Comparison of ENCODE assay signal across 17 cellular contexts in genomic region chr20:19025430-19026120, GRCh38.
DNase-seq lines count a peak whose midpoint lies in the region; ATAC-seq and TF ChIP-seq lines count a peak whose summit lies in the region.
"Had no signal": no experiment of that assay in that cellular context is flagged by ENCODE, and none has a peak within 500 bp of the region (broad histone marks: within the 10 kb centered on the region; RNA-seq: fewer than 3 reads in every experiment).

No MANE protein-coding gene starts in this region.

- 67 to 77% (median 72%) methylated on average over 5 of the region's 5 CpGs for WGBS in heart left ventricle, 4 donors
- no CpG with 5 or more reads among the region's 5 CpGs for WGBS in trophoblast cell (ENCODE audit: extremely low coverage, insufficient coverage, insufficient read length)

- H3K18ac ChIP-seq in trophoblast cell (ENCODE audit: low read length), result no peak overlapping the region

- TF ChIP-seq POLR2A in heart left ventricle (IDR thresholded peaks at IDR 0.05), result no peak

- no peak overlapping the region for H4K91ac ChIP-seq in trophoblast cell (ENCODE audit: low read depth, low read length)

- H4K12ac ChIP-seq in trophoblast cell (ENCODE audit: low read depth, low read length), result no peak overlapping the region

- H3K27ac ChIP-seq in heart left ventricle (peak overlapping the region in 10 of 12 donors; percentile 40 to 93 (median 68)), Karpas-422 (ENCODE audit: low read length) (no peak overlapping the region), trophoblast cell (ENCODE audit: low read depth, low read length) (no peak overlapping the region)

- H3K23ac ChIP-seq in trophoblast cell (ENCODE audit: low read length), result no peak overlapping the region

- H2BK5ac ChIP-seq in trophoblast cell (ENCODE audit: low read depth, low read length, poor library complexity), result no peak overlapping the region

- no peak overlapping the region for H3K9ac ChIP-seq in Karpas-422 (ENCODE audit: low read length)
- no peak overlapping the region for H3K9ac ChIP-seq in trophoblast cell (ENCODE audit: low read length)

- H4K20me1 ChIP-seq in Karpas-422 (ENCODE audit: insufficient read depth, low read depth, low read length), result no peaks in the 10 kb centered on the region

- DNase-seq in heart left ventricle (no peak), Right ventricle myocardium inferior (ENCODE audit: missing footprints) (no peak), Karpas-422 (no peak), NCI-H1436 (lab: John Stamatoyannopoulos, UW) (no peak), NCI-H226 (no peak), trophoblast cell (no peak)
- DNase-seq: activated CD8-positive, alpha-beta T cell treated with anti-CD3 and anti-CD28 coated beads, Interleukin-2, amount 10 ng/mL, durations not matched to agents 7 days and 5 days; effector memory CD8-positive, alpha-beta T cell; naive thymus-derived CD8-positive, alpha-beta T cell; NCI-H1048; NCI-H446; PC-3 had no signal

- H4K8ac ChIP-seq in trophoblast cell (ENCODE audit: low read depth, low read length), result no peak overlapping the region

- H2BK120ac ChIP-seq in trophoblast cell (ENCODE audit: insufficient read depth, low read length, poor library complexity), result no peak overlapping the region

- H2AK5ac ChIP-seq in trophoblast cell (ENCODE audit: low read length), result no peak overlapping the region

- H3K4me1 ChIP-seq in heart left ventricle, result peaks cover 0 to 20% (median 12%) of the 10 kb centered on the region in 12 donors
- peaks cover 42% of the 10 kb centered on the region for H3K4me1 ChIP-seq in Karpas-422 (ENCODE audit: low read length)
- H3K4me1 ChIP-seq in trophoblast cell (ENCODE audit: control insufficient read depth in 1 of 2, insufficient read depth in 2 of 2, low read length in 2 of 2), result no peaks in the 10 kb centered on the region

- intact Hi-C loops in heart left ventricle (cut with DNase I), result no loop called here
- intact Hi-C loops in Right ventricle myocardium inferior (cut with DNase I), result no loop called here

- ATAC-seq in heart left ventricle (no peak), Right ventricle myocardium inferior (no peak), HG02642 (IDR thresholded peaks at IDR 0.05; ENCODE audit: poor library complexity, unreplicated experiment) (peak; percentile 23), HG02981 (IDR thresholded peaks at IDR 0.05; ENCODE audit: unreplicated experiment) (no peak)
- ATAC-seq: activated CD8-positive, alpha-beta T cell treated with anti-CD3 and anti-CD28 coated beads, Interleukin-2, amount 10 ng/mL, durations not matched to agents 7 days and 5 days; activated T-helper 17 cell treated with anti-CD3 and anti-CD28 coated beads, Interleukin-2, amount 50 U/mL, for 72 hours; effector memory CD8-positive, alpha-beta T cell; naive thymus-derived CD8-positive, alpha-beta T cell; PC-3; SK-N-SH treated with all-trans-retinoic acid at 6 μM for 48 hours had no signal

- no peak overlapping the region for H3K4ac ChIP-seq in trophoblast cell (ENCODE audit: low read depth, low read length)

- no peak overlapping the region for H3K4me3 ChIP-seq in heart left ventricle
- H3K4me3 ChIP-seq in Karpas-422 (ENCODE audit: low read length), result no peak overlapping the region
- H3K4me3 ChIP-seq in trophoblast cell (ENCODE audit: low read depth, low read length), result no peak overlapping the region
- H3K4me3 ChIP-seq: adrenal gland had no signal

- H3K79me1 ChIP-seq in trophoblast cell (ENCODE audit: low read length), result no peaks in the 10 kb centered on the region

- H3K36me3 ChIP-seq in heart left ventricle (no peaks in the 10 kb centered on the region), Karpas-422 (ENCODE audit: insufficient read depth, low read length) (no peaks in the 10 kb centered on the region), trophoblast cell (ENCODE audit: control insufficient read depth in 1 of 2, insufficient read depth in 2 of 2, low read length in 2 of 2) (no peaks in the 10 kb centered on the region)
- H3K36me3 ChIP-seq: adrenal gland had no signal

- no peak overlapping the region for H2BK12ac ChIP-seq in trophoblast cell (ENCODE audit: low read length)

- no peaks in the 10 kb centered on the region for H3K27me3 ChIP-seq in heart left ventricle
- no peaks in the 10 kb centered on the region for H3K27me3 ChIP-seq in Karpas-422 (ENCODE audit: low read length)
- no peaks in the 10 kb centered on the region for H3K27me3 ChIP-seq in trophoblast cell (ENCODE audit: insufficient read depth, low read length)
- H3K27me3 ChIP-seq: adrenal gland had no signal

- no peak for TF ChIP-seq CTCF in heart left ventricle (IDR thresholded peaks at IDR 0.05)

- H3K9me3 ChIP-seq in heart left ventricle (peaks cover 0 to 7% (median 0%) of the 10 kb centered on the region in 12 donors), Karpas-422 (ENCODE audit: low read length) (no peaks in the 10 kb centered on the region; the same call in 1 of the 2 replicates), trophoblast cell (ENCODE audit: insufficient read depth, low read depth, low read length) (peaks cover 7% of the 10 kb centered on the region)
- H3K9me3 ChIP-seq: adrenal gland had no signal

- H3K79me2 ChIP-seq in Karpas-422 (ENCODE audit: low read length) (no peaks in the 10 kb centered on the region), trophoblast cell (ENCODE audit: control insufficient read depth, insufficient read depth, low read length, poor library complexity) (no peaks in the 10 kb centered on the region)

- H3K9me2 ChIP-seq in Karpas-422 (replicated peaks; ENCODE audit: insufficient read depth, low read length), result no peaks in the 10 kb centered on the region

- H2AFZ ChIP-seq in Karpas-422 (ENCODE audit: low read length), result no peak overlapping the region
- no peak overlapping the region for H2AFZ ChIP-seq in trophoblast cell (ENCODE audit: insufficient read depth, low read length, poor library complexity)

- H3K4me2 ChIP-seq in Karpas-422 (ENCODE audit: low read depth, low read length, poor library complexity, severe bottlenecking), result peak overlapping the region; percentile 45
- no peak overlapping the region for H3K4me2 ChIP-seq in trophoblast cell (ENCODE audit: low read length)

- no peak overlapping the region for H3K14ac ChIP-seq in trophoblast cell (ENCODE audit: low read length)

Comparison
In these comparisons a context has a peak if more than half of its experiments do, and no peak if none do; other contexts are left out.
1. H3K27ac ChIP-seq: peak in heart left ventricle (10 of 12); none in Karpas-422 (single experiment) and trophoblast cell (single experiment).